1 cellular context compared by ENCODE assay signal in the genomic region with DNA sequence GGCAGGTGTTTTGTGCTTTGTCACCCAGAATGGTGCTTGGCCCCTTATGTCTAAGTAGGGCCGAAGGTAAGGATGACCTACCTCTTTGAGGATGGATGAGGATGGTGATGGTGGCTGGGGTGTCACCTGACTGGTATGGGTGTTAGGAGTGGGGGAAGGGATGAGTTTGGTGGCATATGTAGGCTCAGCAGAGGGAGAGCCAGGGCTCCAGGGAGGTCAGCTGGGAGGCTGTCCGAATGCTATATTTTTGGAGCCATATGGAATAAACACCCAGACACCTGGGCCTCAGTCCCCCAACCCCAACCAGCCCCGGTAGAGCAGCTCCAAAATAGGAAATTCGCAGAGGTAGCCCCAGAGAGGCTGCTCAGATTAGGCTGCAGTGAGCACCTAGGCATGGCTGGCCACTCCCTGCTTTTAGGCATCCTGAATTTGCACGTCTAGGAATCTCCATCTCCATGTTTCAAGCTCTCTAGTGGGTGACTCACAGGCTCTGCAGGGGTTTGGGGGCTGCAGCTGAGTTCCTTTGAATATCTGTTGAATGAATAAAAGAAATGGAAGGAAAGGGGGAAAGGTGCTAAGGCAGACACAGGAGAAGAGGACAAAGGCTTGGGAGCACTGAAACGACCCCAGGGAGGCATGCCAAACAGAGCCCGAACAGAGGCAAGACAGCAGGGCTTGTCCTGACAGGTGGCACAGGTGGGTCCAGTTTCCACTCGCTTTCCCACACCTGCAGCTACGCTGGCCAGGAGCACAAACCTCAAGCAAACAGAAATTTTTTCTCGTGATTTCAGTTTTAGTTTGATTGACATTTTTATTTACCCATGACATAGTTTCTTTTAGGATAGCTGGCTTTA.
TF ChIP-seq lines count a peak whose summit lies in the region.

No MANE protein-coding gene starts in this region.

TF ChIP-seq in IMR-90, 13 proteins besides CTCF, POLR2A, EP300 and RAD21 (continued from another document):
- TF ChIP-seq, protein P1, sequence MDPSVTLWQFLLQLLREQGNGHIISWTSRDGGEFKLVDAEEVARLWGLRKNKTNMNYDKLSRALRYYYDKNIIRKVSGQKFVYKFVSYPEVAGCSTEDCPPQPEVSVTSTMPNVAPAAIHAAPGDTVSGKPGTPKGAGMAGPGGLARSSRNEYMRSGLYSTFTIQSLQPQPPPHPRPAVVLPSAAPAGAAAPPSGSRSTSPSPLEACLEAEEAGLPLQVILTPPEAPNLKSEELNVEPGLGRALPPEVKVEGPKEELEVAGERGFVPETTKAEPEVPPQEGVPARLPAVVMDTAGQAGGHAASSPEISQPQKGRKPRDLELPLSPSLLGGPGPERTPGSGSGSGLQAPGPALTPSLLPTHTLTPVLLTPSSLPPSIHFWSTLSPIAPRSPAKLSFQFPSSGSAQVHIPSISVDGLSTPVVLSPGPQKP (IDR thresholded peaks at IDR 0.05; ENCODE audit: borderline replicate concordance, low read depth, low read length), result no peak
- TF ChIP-seq FOS (IDR thresholded peaks at IDR 0.05; ENCODE audit: low read depth, low read length) (no peak), RFX5 (IDR thresholded peaks at IDR 0.05; ENCODE audit: low read depth, low read length) (no peak), CHD1 (IDR thresholded peaks at IDR 0.05; ENCODE audit: low read depth, low read length) (no peak), CEBPB (IDR thresholded peaks at IDR 0.05; ENCODE audit: low read depth, low read length) (no peak), SMC3 (IDR thresholded peaks at IDR 0.05; ENCODE audit: low read depth, low read length) (no peak), BHLHE40 (IDR thresholded peaks at IDR 0.05; ENCODE audit: low read depth, low read length) (no peak), MAZ (IDR thresholded peaks at IDR 0.05; ENCODE audit: borderline replicate concordance, low read depth, low read length) (no peak), RCOR1 (IDR thresholded peaks at IDR 0.05; ENCODE audit: insufficient replicate concordance, low read length) (no peak), MAFK (IDR thresholded peaks at IDR 0.05; ENCODE audit: low read depth, low read length) (no peak), MXI1 (IDR thresholded peaks at IDR 0.05; ENCODE audit: borderline replicate concordance, low read depth, low read length) (no peak), NFE2L2 (IDR thresholded peaks at IDR 0.05; ENCODE audit: low read depth, low read length) (no peak)
